10 cellular contexts compared by ENCODE assay signal in the genomic region with DNA sequence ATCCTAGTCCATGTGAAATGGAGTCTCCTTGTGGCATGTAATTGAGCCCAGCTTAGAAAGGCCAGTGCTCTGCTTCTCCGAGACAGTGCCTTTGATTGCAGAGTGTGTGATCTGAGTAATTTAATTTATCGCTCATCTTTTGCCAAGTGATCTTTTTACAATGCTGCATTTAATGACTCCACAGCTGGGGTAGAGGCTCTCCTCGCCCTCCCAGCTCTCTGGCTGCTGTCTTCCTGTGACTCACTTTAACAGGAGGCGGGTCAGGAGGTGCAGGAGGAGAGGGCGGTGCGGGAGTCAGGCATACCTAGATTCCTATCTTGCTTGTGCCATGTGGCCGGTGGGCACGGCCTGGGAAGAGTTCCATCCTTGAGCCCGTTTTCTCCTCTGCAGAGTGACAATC.
DNase-seq lines count a peak whose midpoint lies in the region; ATAC-seq and TF ChIP-seq lines count a peak whose summit lies in the region.
"Had no signal": no experiment of that assay in that cellular context is flagged by ENCODE, and none has a peak within 500 bp of the region (broad histone marks: within the 10 kb centered on the region; RNA-seq: fewer than 3 reads in every experiment).

No MANE protein-coding gene starts in this region.

- H3K27me3 ChIP-seq in HAP-1 (ENCODE audit: low read depth), result no peaks in the 10 kb centered on the region

- in situ Hi-C loops in HAP-1 (cut with MboI; ENCODE audit: low sequenced_read_pairs), result no loop called here

- DNase-seq in COLO829 (ENCODE audit: low spot score), result peak; percentile 50
- DNase-seq in RPMI7951 (ENCODE audit: low read depth), result peak; percentile 98
- peak; percentile 63 for DNase-seq in fibroblast of gingiva (ENCODE audit: low read depth)
- peak; percentile 59 for DNase-seq in non-pigmented ciliary epithelial cell (ENCODE audit: low read depth)
- DNase-seq in NCI-H2107 treated with DMSO at 0.1 percent for 48 hours (lab: John Stamatoyannopoulos, UW; ENCODE audit: unreplicated experiment), result no peak
- no peak for DNase-seq in HAP-1 (ENCODE audit: low spot score in 2 of 2)
- no peak for DNase-seq in GM10266 (ENCODE audit: extremely low spot score)
- DNase-seq: kidney, NCI-H526 had no signal

- no peak overlapping the region for H3K4me3 ChIP-seq in HAP-1

- no peaks in the 10 kb centered on the region for H3K4me1 ChIP-seq in HAP-1

- no peak for TF ChIP-seq CTCF in GM10266 (IDR thresholded peaks at IDR 0.05; ENCODE audit: control insufficient read depth, insufficient read depth, low read depth, missing control alignments)

- no peak for ATAC-seq in HG02981 (IDR thresholded peaks at IDR 0.05; ENCODE audit: unreplicated experiment)

- H3K36me3 ChIP-seq in HAP-1 (replicated peaks), result no peaks in the 10 kb centered on the region

- no peaks in the 10 kb centered on the region for H3K9me3 ChIP-seq in HAP-1

Comparison
In these comparisons a context has a peak if more than half of its experiments do, and no peak if none do; other contexts are left out.
1. DNase-seq: peak in COLO829 (single experiment), RPMI7951 (single experiment), fibroblast of gingiva (single experiment) and non-pigmented ciliary epithelial cell (single experiment); none in NCI-H2107 treated with DMSO at 0.1 percent for 48 hours (single experiment), HAP-1 (0 of 2) and GM10266 (single experiment).